In genomic region chr16:50400312-50400966, GRCh38 we compare ENCODE assay signal across 20 cellular contexts. TPM values are rescaled to one million over a fixed set of nuclear protein-coding genes. Genes with fewer than 3 reads are reported as not detected.
A peak's percentile ranks its signal among the peaks of the same experiment; 100 is the strongest.
DNase-seq lines count a peak whose midpoint lies in the region; ATAC-seq and TF ChIP-seq lines count a peak whose summit lies in the region.
"Had no signal": no experiment of that assay in that cellular context is flagged by ENCODE, and none has a peak within 500 bp of the region (broad histone marks: within the 10 kb centered on the region; RNA-seq: fewer than 3 reads in every experiment).

No MANE protein-coding gene starts in this region.

- H3K9me3 ChIP-seq in body of pancreas (no peaks in the 10 kb centered on the region), lung (ENCODE audit: control insufficient read depth in 2 of 2, insufficient read depth in 1 of 2, low read length in 1 of 2) (no peaks in the 10 kb centered on the region)
- H3K9me3 ChIP-seq: A549, BLaER1 had no signal

- TF ChIP-seq CTCF in body of pancreas (IDR thresholded peaks at IDR 0.05) = no peak
- TF ChIP-seq CTCF in lung (IDR thresholded peaks at IDR 0.05; ENCODE audit: control extremely low read depth, extremely low read depth) = no peak
- TF ChIP-seq CTCF in type B pancreatic cell (conservative IDR thresholded peaks at IDR 0.05) = no peak

- no peak for TF ChIP-seq POLR2A in body of pancreas (IDR thresholded peaks at IDR 0.05)

- H3K9me3 Mint-ChIP-seq in activated CD4-positive, alpha-beta T cell treated with anti-CD3 and anti-CD28 coated beads, Interleukin-2, amount 10 ng/mL, durations not matched to agents 24 days and 14 days = no peaks in the 10 kb centered on the region
- no peaks in the 10 kb centered on the region for H3K9me3 Mint-ChIP-seq in type B pancreatic cell
- H3K9me3 Mint-ChIP-seq: CD4-positive, alpha-beta memory T cell; GM23338; HFFc6 had no signal

- intact Hi-C loops in activated CD4-positive, alpha-beta T cell treated with anti-CD3 and anti-CD28 coated beads, Interleukin-2, amount 10 ng/mL, durations not matched to agents 24 days and 14 days (cut with micrococcal nuclease) = no loop called here
- intact Hi-C loops in body of pancreas (cut with DNase I) = no loop called here

- ATAC-seq in body of pancreas = peak; percentile 87
- ATAC-seq in lung (ENCODE audit: insufficient read depth, low FRiP score) = no peak
- no peak for ATAC-seq in GM18867 (IDR thresholded peaks at IDR 0.05; ENCODE audit: unreplicated experiment)
- ATAC-seq in HG02840 (IDR thresholded peaks at IDR 0.05; ENCODE audit: low FRiP score, unreplicated experiment) = no peak
- ATAC-seq: A549, GM23338, HCT116 had no signal

- H3K27me3 ChIP-seq in body of pancreas = no peaks in the 10 kb centered on the region
- H3K27me3 ChIP-seq in lung (ENCODE audit: control insufficient read depth, insufficient read depth) = no peaks in the 10 kb centered on the region
- H3K27me3 ChIP-seq: BLaER1 had no signal

- H3K4me3 ChIP-seq in body of pancreas = no peak overlapping the region
- no peak overlapping the region for H3K4me3 ChIP-seq in lung
- H3K4me3 ChIP-seq: A549, BLaER1, GM23338 had no signal

- H3K36me3 ChIP-seq in body of pancreas (replicated peaks in 1 of 2; ENCODE audit: insufficient read depth in 1 of 2, low read depth in 2 of 2) = no peaks in the 10 kb centered on the region
- H3K36me3 ChIP-seq in lung (ENCODE audit: control insufficient read depth in 2 of 2, insufficient read depth in 2 of 2, low read length in 2 of 2) = no peaks in the 10 kb centered on the region
- H3K36me3 ChIP-seq: BLaER1 had no signal

- H3K27me3 Mint-ChIP-seq in activated CD4-positive, alpha-beta T cell treated with anti-CD3 and anti-CD28 coated beads, Interleukin-2, amount 10 ng/mL, durations not matched to agents 24 days and 14 days = no peaks in the 10 kb centered on the region
- H3K27me3 Mint-ChIP-seq in type B pancreatic cell = no peaks in the 10 kb centered on the region
- H3K27me3 Mint-ChIP-seq: CD4-positive, alpha-beta memory T cell had no signal

- H3K27ac ChIP-seq in body of pancreas (peak overlapping the region; percentile 20 to 43 (median 28)), lung (ENCODE audit: low read depth in 1 of 2, low read length in 1 of 2) (no peak overlapping the region)
- H3K27ac ChIP-seq: 22Rv1, A549, BLaER1 had no signal

- H3K4me3 Mint-ChIP-seq in activated CD4-positive, alpha-beta T cell treated with anti-CD3 and anti-CD28 coated beads, Interleukin-2, amount 10 ng/mL, durations not matched to agents 24 days and 14 days = no peak overlapping the region
- no peak overlapping the region for H3K4me3 Mint-ChIP-seq in type B pancreatic cell
- H3K4me3 Mint-ChIP-seq: CD14-positive monocyte; CD4-positive, alpha-beta memory T cell; GM23338; HFFc6 had no signal

- H3K4me1 Mint-ChIP-seq in activated CD4-positive, alpha-beta T cell treated with anti-CD3 and anti-CD28 coated beads, Interleukin-2, amount 10 ng/mL, durations not matched to agents 24 days and 14 days = peaks cover 4% of the 10 kb centered on the region
- H3K4me1 Mint-ChIP-seq in type B pancreatic cell (ENCODE audit: unreplicated experiment) = peaks cover 25% of the 10 kb centered on the region
- H3K4me1 Mint-ChIP-seq: GM23338 had no signal

- H3K4me1 ChIP-seq in body of pancreas = peaks cover 11% of the 10 kb centered on the region
- no peaks in the 10 kb centered on the region for H3K4me1 ChIP-seq in lung (ENCODE audit: control insufficient read depth in 2 of 2, insufficient read depth in 2 of 2, low read length in 2 of 2)

- peak; percentile 42 for DNase-seq in activated CD4-positive, alpha-beta T cell treated with anti-CD3 and anti-CD28 coated beads, Interleukin-2, amount 10 ng/mL, durations not matched to agents 24 days and 14 days
- no peak for DNase-seq in activated CD4-positive, alpha-beta T cell treated with anti-CD3 and anti-CD28 coated beads for 4 hours
- DNase-seq in body of pancreas (peak; percentile 78 to 84 (median 81)), lung (ENCODE audit: low spot score) (peak; percentile 9), type B pancreatic cell (ENCODE audit: extremely low spot score, unreplicated experiment) (peak; percentile 44)
- DNase-seq: CD4-positive, alpha-beta memory T cell; DMS153; DMS79; GDM1; H7; HFFc6; IMR-90 had no signal

- no peak overlapping the region for H3K27ac Mint-ChIP-seq in activated CD4-positive, alpha-beta T cell treated with anti-CD3 and anti-CD28 coated beads, Interleukin-2, amount 10 ng/mL, durations not matched to agents 24 days and 14 days
- H3K27ac Mint-ChIP-seq in type B pancreatic cell = no peak overlapping the region
- H3K27ac Mint-ChIP-seq: CD4-positive, alpha-beta memory T cell; GM23338; HFFc6 had no signal

- 54 to 60% methylated on average over 8 of the region's 8 CpGs for WGBS in body of pancreas, 2 donors
- 95 to 96% methylated on average over 8 of the region's 8 CpGs for WGBS in lung, 2 donors

- no peaks in the 10 kb centered on the region for H3K36me3 Mint-ChIP-seq in activated CD4-positive, alpha-beta T cell treated with anti-CD3 and anti-CD28 coated beads, Interleukin-2, amount 10 ng/mL, durations not matched to agents 24 days and 14 days (ENCODE audit: low read depth)
- no peaks in the 10 kb centered on the region for H3K36me3 Mint-ChIP-seq in type B pancreatic cell
- H3K36me3 Mint-ChIP-seq: CD14-positive monocyte; CD4-positive, alpha-beta memory T cell had no signal

RNA-seq across cellular contexts. Expression of gene BRD7, which starts 31.7 kb away (rescaled TPM):
- 92.7 and 98.8 TPM in 2 replicates for total RNA-seq in activated CD4-positive, alpha-beta T cell treated with anti-CD3 and anti-CD28 coated beads, Interleukin-2, amount 10 ng/mL, durations not matched to agents 24 days and 14 days
- total RNA-seq in body of pancreas (10 to 100 TPM; 21.8 to 32.6 TPM), lung (10 to 100 TPM; 52.8 to 54.1 TPM), type B pancreatic cell (ENCODE audit: low replicate concordance) (88.6 and 98.2 TPM in 2 replicates)
- polyA plus RNA-seq in lung = 10 to 100 TPM; 33.9 to 54.6 TPM

Comparison
In these comparisons a context has a peak if more than half of its experiments do, and no peak if none do; other contexts are left out.
1. DNase-seq: peak in activated CD4-positive, alpha-beta T cell treated with anti-CD3 and anti-CD28 coated beads, Interleukin-2, amount 10 ng/mL, durations not matched to agents 24 days and 14 days (single experiment), body of pancreas (4 of 4), lung (single experiment) and type B pancreatic cell (single experiment); none in activated CD4-positive, alpha-beta T cell treated with anti-CD3 and anti-CD28 coated beads for 4 hours (0 of 2).
2. H3K27ac ChIP-seq: peak in body of pancreas (4 of 4); none in lung (0 of 2).